28 cellular contexts compared by ENCODE assay signal in the genomic region with DNA sequence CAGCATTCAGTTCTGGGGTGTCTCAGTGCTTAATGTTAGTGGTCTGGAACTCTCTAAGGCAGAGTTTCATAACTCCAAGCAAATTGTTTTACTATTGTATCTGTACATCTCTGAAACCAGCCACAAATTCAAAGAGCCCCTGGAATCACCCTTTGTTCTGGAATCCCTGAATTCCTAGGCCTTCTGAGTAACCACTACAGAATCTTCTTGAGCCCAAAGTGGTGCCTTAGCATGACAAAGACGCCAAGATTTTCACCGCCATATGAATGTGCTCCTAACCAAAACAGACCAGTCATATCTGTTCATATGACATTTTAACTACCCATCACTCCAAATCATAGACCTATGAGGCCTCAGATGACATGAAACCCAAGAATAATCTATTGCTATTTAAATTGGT.
"Had no signal": no experiment of that assay in that cellular context is flagged by ENCODE, and none has a peak within 500 bp of the region (broad histone marks: within the 10 kb centered on the region; RNA-seq: fewer than 3 reads in every experiment).

No MANE protein-coding gene starts in this region.

- H3K9me3 ChIP-seq: adrenal gland, ascending aorta, body of pancreas, esophagus muscularis mucosa, gastrocnemius medialis, heart right ventricle had no signal

- H3K27ac Mint-ChIP-seq: activated CD4-positive, alpha-beta memory T cell treated with anti-CD3 and anti-CD28 coated beads, Interleukin-2, amount 10 ng/mL, durations not matched to agents 7 days and 5 days; activated CD4-positive, alpha-beta T cell treated with anti-CD3 and anti-CD28 coated beads, Interleukin-2, amount 10 ng/mL, durations not matched to agents 7 days and 5 days; activated naive CD8-positive, alpha-beta T cell; activated T-helper 17 cell treated with anti-CD3 and anti-CD28 coated beads, Interleukin-2, amount 50 U/mL, for 72 hours; effector memory CD8-positive, alpha-beta T cell had no signal

- H3K27me3 ChIP-seq: adrenal gland, ascending aorta, body of pancreas, esophagus muscularis mucosa, foreskin keratinocyte, gastrocnemius medialis, heart right ventricle, hepatocyte had no signal

- H3K4me1 ChIP-seq: ascending aorta, body of pancreas, esophagus muscularis mucosa had no signal

- ATAC-seq: activated T-cell treated with anti-CD3 and anti-CD28 coated beads, Interleukin-2, amount 50 U/mL, for 4 hours; activated T-helper 17 cell treated with anti-CD3 and anti-CD28 coated beads, Interleukin-2, amount 50 U/mL, for 72 hours; body of pancreas; effector memory CD8-positive, alpha-beta T cell; foreskin keratinocyte; gastrocnemius medialis; heart right ventricle had no signal

- H3K4me1 Mint-ChIP-seq: activated CD4-positive, alpha-beta memory T cell treated with anti-CD3 and anti-CD28 coated beads, Interleukin-2, amount 10 ng/mL, durations not matched to agents 7 days and 5 days; activated CD4-positive, alpha-beta T cell treated with anti-CD3 and anti-CD28 coated beads, Interleukin-2, amount 10 ng/mL, durations not matched to agents 7 days and 5 days; activated T-helper 17 cell treated with anti-CD3 and anti-CD28 coated beads, Interleukin-2, amount 50 U/mL, for 72 hours had no signal

- H3K4me3 Mint-ChIP-seq: activated CD4-positive, alpha-beta memory T cell treated with anti-CD3 and anti-CD28 coated beads, Interleukin-2, amount 10 ng/mL, durations not matched to agents 7 days and 5 days; activated CD4-positive, alpha-beta T cell treated with anti-CD3 and anti-CD28 coated beads, Interleukin-2, amount 10 ng/mL, durations not matched to agents 7 days and 5 days; activated naive CD8-positive, alpha-beta T cell; activated T-cell treated with anti-CD3 and anti-CD28 coated beads, Interleukin-2, amount 50 U/mL, for 4 hours; activated T-helper 17 cell treated with anti-CD3 and anti-CD28 coated beads, Interleukin-2, amount 50 U/mL, for 72 hours; effector memory CD8-positive, alpha-beta T cell had no signal

- DNase-seq: activated CD4-positive, alpha-beta memory T cell treated with anti-CD3 and anti-CD28 coated beads, Interleukin-2, amount 10 ng/mL, durations not matched to agents 7 days and 5 days; activated CD4-positive, alpha-beta T cell treated with anti-CD3 and anti-CD28 coated beads for 1 hour; activated CD4-positive, alpha-beta T cell treated with anti-CD3 and anti-CD28 coated beads for 4 hours; activated CD4-positive, alpha-beta T cell treated with anti-CD3 and anti-CD28 coated beads, Interleukin-2, amount 10 ng/mL, durations not matched to agents 7 days and 5 days; activated CD4-positive, alpha-beta T cell treated with anti-CD3 and anti-CD28 coated beads, Interleukin-2, amount 50 U/mL, for 4 hours; activated CD8-positive, alpha-beta memory T cell treated with anti-CD3 and anti-CD28 coated beads for 24 hours; activated effector memory CD4-positive, alpha-beta T cell treated with Interleukin-2 at 50 U/mL for 16 hours; activated gamma-delta T cell treated with Interleukin-2 at 50 U/mL for 16 hours; activated naive CD4-positive, alpha-beta T cell treated with anti-CD3 and anti-CD28 coated beads, Interleukin-2, amount 50 U/mL, for 16 hours; activated naive CD4-positive, alpha-beta T cell treated with Interleukin-2 at 50 U/mL for 16 hours; activated T-cell treated with anti-CD3 and anti-CD28 coated beads, Interleukin-2, amount 50 U/mL, for 4 hours; adrenal gland; body of pancreas; caudate nucleus; cortex of kidney; dermis blood vessel endothelial cell; effector CD4-positive, alpha-beta T cell; effector memory CD8-positive, alpha-beta T cell; erythroblast; foreskin keratinocyte; gastrocnemius medialis; heart right ventricle; T-helper 2 cell had no signal

- H3K36me3 ChIP-seq: adrenal gland, ascending aorta, esophagus muscularis mucosa, gastrocnemius medialis, heart right ventricle had no signal

- H3K27me3 Mint-ChIP-seq: activated CD4-positive, alpha-beta memory T cell treated with anti-CD3 and anti-CD28 coated beads, Interleukin-2, amount 10 ng/mL, durations not matched to agents 7 days and 5 days; activated CD4-positive, alpha-beta T cell treated with anti-CD3 and anti-CD28 coated beads, Interleukin-2, amount 10 ng/mL, durations not matched to agents 7 days and 5 days; activated naive CD8-positive, alpha-beta T cell; activated T-helper 17 cell treated with anti-CD3 and anti-CD28 coated beads, Interleukin-2, amount 50 U/mL, for 72 hours; effector memory CD8-positive, alpha-beta T cell had no signal

- H3K79me2 ChIP-seq: hepatocyte had no signal

- H2AFZ ChIP-seq: hepatocyte had no signal

- H3K4me3 ChIP-seq: adrenal gland, ascending aorta, body of pancreas, esophagus muscularis mucosa, gastrocnemius medialis, heart right ventricle, hepatocyte had no signal

- H3K9me3 Mint-ChIP-seq: activated CD4-positive, alpha-beta memory T cell treated with anti-CD3 and anti-CD28 coated beads, Interleukin-2, amount 10 ng/mL, durations not matched to agents 7 days and 5 days; activated CD4-positive, alpha-beta T cell treated with anti-CD3 and anti-CD28 coated beads, Interleukin-2, amount 10 ng/mL, durations not matched to agents 7 days and 5 days; activated T-cell treated with anti-CD3 and anti-CD28 coated beads, Interleukin-2, amount 50 U/mL, for 4 hours; activated T-helper 17 cell treated with anti-CD3 and anti-CD28 coated beads, Interleukin-2, amount 50 U/mL, for 72 hours; effector memory CD8-positive, alpha-beta T cell had no signal

- H3K4me2 ChIP-seq: hepatocyte had no signal

- H3K36me3 Mint-ChIP-seq: activated naive CD8-positive, alpha-beta T cell had no signal

- H3K27ac ChIP-seq: adrenal gland, ascending aorta, body of pancreas, esophagus muscularis mucosa, foreskin keratinocyte, gastrocnemius medialis, heart right ventricle, hepatocyte had no signal
